Comparison of ENCODE assay signal across 11 cellular contexts in the genomic region with DNA sequence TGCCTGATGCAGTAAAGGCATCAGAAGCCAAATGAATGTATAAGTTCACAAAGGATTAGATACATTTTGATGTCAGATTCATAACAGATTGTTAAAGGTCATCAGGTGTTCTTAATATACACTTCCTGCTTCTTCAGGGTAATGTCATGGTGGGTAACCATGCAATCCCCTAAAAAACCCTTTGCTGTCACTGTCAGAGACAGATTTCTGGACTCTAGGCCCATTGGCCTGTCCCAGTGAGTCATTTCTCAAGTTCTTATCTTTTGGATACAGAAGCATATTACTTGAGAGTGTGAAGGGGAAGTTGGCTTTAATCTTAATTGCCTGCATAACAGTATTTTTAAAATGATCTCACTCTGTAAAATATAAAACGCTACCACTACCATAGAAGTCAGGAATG.
DNase-seq lines count a peak whose midpoint lies in the region; ATAC-seq and TF ChIP-seq lines count a peak whose summit lies in the region.
"Had no signal": no experiment of that assay in that cellular context is flagged by ENCODE, and none has a peak within 500 bp of the region (broad histone marks: within the 10 kb centered on the region; RNA-seq: fewer than 3 reads in every experiment).

No MANE protein-coding gene starts in this region.

- no peaks in the 10 kb centered on the region for H3K27me3 ChIP-seq in dorsolateral prefrontal cortex
- H3K27me3 ChIP-seq: upper lobe of left lung had no signal

- H3K4me3 ChIP-seq in dorsolateral prefrontal cortex, result no peak overlapping the region
- H3K4me3 ChIP-seq: upper lobe of left lung had no signal

- DNase-seq in astrocyte of the hippocampus (ENCODE audit: low read depth, low spot score) (peak; percentile 15), germinal center (ENCODE audit: low spot score) (no peak), NCI-H1092 treated with DMSO at 0.1 percent for 48 hours (lab: John Stamatoyannopoulos, UW) (no peak), dorsolateral prefrontal cortex (no peak), AG08395 (ENCODE audit: low spot score) (no peak)
- DNase-seq: aorta, NCI-H774, upper lobe of left lung had no signal

- TF ChIP-seq CTCF in dorsolateral prefrontal cortex (IDR thresholded peaks at IDR 0.05 in 54 of 56, conservative IDR thresholded peaks at IDR 0.05 in 2 of 56; ENCODE audit: low read depth in 1 of 56, partially characterized antibody in 56 of 56), result no peak

- peak; percentile 83 for ATAC-seq in GM18519 (IDR thresholded peaks at IDR 0.05; ENCODE audit: low FRiP score, unreplicated experiment)
- peak; percentile 73 for ATAC-seq in GM21526 (IDR thresholded peaks at IDR 0.05; ENCODE audit: low FRiP score, unreplicated experiment)
- peak; percentile 80 for ATAC-seq in HG03159 (IDR thresholded peaks at IDR 0.05; ENCODE audit: unreplicated experiment)

- intact Hi-C loops in dorsolateral prefrontal cortex (cut with DNase I), result no loop called here

- H3K27ac ChIP-seq in dorsolateral prefrontal cortex, result no peak overlapping the region
- H3K27ac ChIP-seq: upper lobe of left lung had no signal
